ENCODE assay signal across 9 cellular contexts in the genomic region with DNA sequence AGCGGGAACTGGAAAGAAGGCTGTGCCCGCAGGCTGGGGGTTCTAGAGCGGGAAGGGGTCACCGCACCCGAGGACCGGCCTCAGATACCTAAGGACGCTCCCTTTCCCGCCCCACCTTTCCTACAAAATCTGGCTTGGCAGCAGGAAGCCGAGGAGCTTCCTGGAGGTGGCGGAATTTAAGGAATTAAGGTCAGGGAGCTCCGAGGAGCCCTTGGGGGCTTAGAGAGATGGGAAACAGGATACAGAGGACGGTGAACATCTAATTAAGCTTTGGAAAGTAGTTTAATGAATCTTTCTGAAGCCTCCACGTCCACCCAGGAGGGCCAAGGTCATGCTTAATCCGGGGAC. TPM values are rescaled to one million over a fixed set of nuclear protein-coding genes. Genes with fewer than 3 reads are reported as not detected.
DNase-seq lines count a peak whose midpoint lies in the region; ATAC-seq and TF ChIP-seq lines count a peak whose summit lies in the region.
"Had no signal": no experiment of that assay in that cellular context is flagged by ENCODE, and none has a peak within 500 bp of the region (broad histone marks: within the 10 kb centered on the region; RNA-seq: fewer than 3 reads in every experiment).

No MANE protein-coding gene starts in this region.

- TF ChIP-seq CTCF in hepatocyte (IDR thresholded peaks at IDR 0.05; ENCODE audit: poor library complexity): no peak

- in situ Hi-C loops in GM23248 (cut with MboI): no loop called here

- H3K9ac ChIP-seq in GM23248: no peak overlapping the region

- H3K27ac Mint-ChIP-seq in T-helper 17 cell: no peak overlapping the region
- H3K27ac Mint-ChIP-seq: IgD-negative memory B cell had no signal

- peak overlapping the region; percentile 64 for H3K4me3 Mint-ChIP-seq in T-helper 17 cell

- no peaks in the 10 kb centered on the region for H3K9me3 ChIP-seq in GM23248 (ENCODE audit: low read depth)
- no peaks in the 10 kb centered on the region for H3K9me3 ChIP-seq in T-helper 17 cell (ENCODE audit: control insufficient read depth, low read length, poor library complexity, severe bottlenecking)
- H3K9me3 ChIP-seq in hepatocyte (ENCODE audit: low read depth): no peaks in the 10 kb centered on the region

- H3F3A ChIP-seq in GM23248 (ENCODE audit: insufficient read depth): no peaks in the 10 kb centered on the region

- DNase-seq in GM23248: no peak
- DNase-seq in T-helper 17 cell: no peak
- no peak for DNase-seq in hepatocyte (ENCODE audit: low spot score)
- no peak for DNase-seq in skeletal muscle cell (ENCODE audit: low read depth)
- no peak for DNase-seq in NCI-H526 treated with DMSO at 0.1 percent for 48 hours (lab: John Stamatoyannopoulos, UW)
- no peak for DNase-seq in D341Med (ENCODE audit: low spot score)
- no peak for DNase-seq in stimulated activated CD4-positive, alpha-beta T cell treated with anti-CD3 and anti-CD28 coated beads, Interleukin-2, amount 100 ng/mL, for 24 hours

- H3K27me3 ChIP-seq in GM23248 (replicated peaks; ENCODE audit: insufficient read depth): no peaks in the 10 kb centered on the region
- H3K27me3 ChIP-seq in hepatocyte: no peaks in the 10 kb centered on the region

- H4K20me1 ChIP-seq in GM23248 (ENCODE audit: insufficient read depth) (no peaks in the 10 kb centered on the region), hepatocyte (ENCODE audit: insufficient read depth, poor library complexity, severe bottlenecking) (no peaks in the 10 kb centered on the region)

- H3K9me2 ChIP-seq in GM23248 (ENCODE audit: insufficient read depth) (no peaks in the 10 kb centered on the region), hepatocyte (replicated peaks; ENCODE audit: insufficient read depth) (no peaks in the 10 kb centered on the region)

- H3K36me3 ChIP-seq in GM23248 (ENCODE audit: low read depth) (no peaks in the 10 kb centered on the region), hepatocyte (replicated peaks; ENCODE audit: insufficient read depth, low read depth) (no peaks in the 10 kb centered on the region)

- H3K4me2 ChIP-seq in GM23248 (ENCODE audit: unreplicated experiment): peak overlapping the region; percentile 75
- peak overlapping the region; percentile 100 for H3K4me2 ChIP-seq in hepatocyte

- H2AFZ ChIP-seq in GM23248 (peak overlapping the region; percentile 85), hepatocyte (peak overlapping the region; percentile 98)

- H3K4me1 ChIP-seq in GM23248 (ENCODE audit: insufficient read depth) (no peaks in the 10 kb centered on the region), hepatocyte (ENCODE audit: insufficient read depth) (peaks cover 4% of the 10 kb centered on the region)

- H3K4me1 Mint-ChIP-seq in T-helper 17 cell: peaks cover 2% of the 10 kb centered on the region
- H3K4me1 Mint-ChIP-seq: IgD-negative memory B cell had no signal

- peaks cover 2% of the 10 kb centered on the region for H3K36me3 Mint-ChIP-seq in T-helper 17 cell (ENCODE audit: low read depth)
- H3K36me3 Mint-ChIP-seq: IgD-negative memory B cell had no signal

- ATAC-seq in T-helper 17 cell (no peak), HG03457 (IDR thresholded peaks at IDR 0.05; ENCODE audit: unreplicated experiment) (no peak)

- WGBS in GM23248 (ENCODE audit: low coverage in 1 of 2, low lambda C conversion rate in 2 of 2, missing lambda C conversion rate in 2 of 2), 2 experiments: 13 to 19% methylated on average over 13 to 14 of the region's 14 CpGs
- WGBS in hepatocyte (ENCODE audit: low lambda C conversion rate, missing lambda C conversion rate): 18% methylated on average over 14 of the region's 14 CpGs

- H3K27ac ChIP-seq in GM23248 (no peak overlapping the region), hepatocyte (no peak overlapping the region)

- peaks cover 27% of the 10 kb centered on the region for H3K27me3 Mint-ChIP-seq in T-helper 17 cell

- no peaks in the 10 kb centered on the region for H3K79me2 ChIP-seq in GM23248 (ENCODE audit: insufficient read depth)
- H3K79me2 ChIP-seq in hepatocyte: no peaks in the 10 kb centered on the region

- H3K4me3 ChIP-seq in GM23248: peak overlapping the region; percentile 78
- peak overlapping the region; percentile 100 for H3K4me3 ChIP-seq in hepatocyte
- H3K4me3 ChIP-seq in skeletal muscle cell (ENCODE audit: low read depth, low read length): peak overlapping the region; percentile 70

RNA-seq across cellular contexts. Expression of gene AP3B2, which starts 0.5 kb away (rescaled TPM):
- total RNA-seq in GM23248 (2014; rRNA removed; shearing (Covaris generic)): 0.63 and 0.86 TPM in 2 replicates
- 0.89 and 2.0 TPM in 2 replicates for polyA plus RNA-seq in GM23248 (2016; fragmentation: Nextera tagmentation; extraction: Ambion mirVana)
- total RNA-seq in T-helper 17 cell: under 1 TPM; 0.10 TPM
- total RNA-seq in hepatocyte: 2.3 and 4.5 TPM in 2 replicates
- polyA plus RNA-seq in hepatocyte: 2.9 and 4.1 TPM in 2 replicates
